In genomic region chr1:227318003-227318851, GRCh38 we compare ENCODE assay signal across 1 cellular context.
A peak's percentile ranks its signal among the peaks of the same experiment; 100 is the strongest.
TF ChIP-seq lines count a peak whose summit lies in the region.

CDC42BPA (minus strand) TSS chr1:227318492; CDS start chr1:227317182, 1,310 bp downstream.

TF ChIP-seq in K562, 482 proteins besides CTCF, POLR2A, EP300 and RAD21 (continued from another document and continues in another):
- TF ChIP-seq ZNF592 (IDR thresholded peaks at IDR 0.05) = peak; percentile 2; the same call in 1 of the 2 replicates
- TF ChIP-seq KDM5B (IDR thresholded peaks at IDR 0.05; ENCODE audit: insufficient replicate concordance, low read depth, low read length) = peak; percentile 58
- TF ChIP-seq PHB (CRISPR knock-in tag; IDR thresholded peaks at IDR 0.05) = no peak
- no peak for TF ChIP-seq SP2 (IDR thresholded peaks at IDR 0.05; ENCODE audit: extremely low read depth, low read depth, low read length, poor library complexity, severe bottlenecking)
- TF ChIP-seq NFIC (IDR thresholded peaks at IDR 0.05) = peak; percentile 5; the same call in 1 of the 2 replicates
- TF ChIP-seq ZNF324 (CRISPR knock-in tag; IDR thresholded peaks at IDR 0.05) = no peak
- TF ChIP-seq PML (IDR thresholded peaks at IDR 0.05; ENCODE audit: low read length) = peak; percentile 46; the same call in 1 of the 2 replicates
- no peak for TF ChIP-seq RREB1 (CRISPR knock-in tag; IDR thresholded peaks at IDR 0.05)
- TF ChIP-seq ZNF175 (CRISPR knock-in tag; IDR thresholded peaks at IDR 0.05; ENCODE audit: low read depth) = peak; percentile 30; the same call in 1 of the 2 replicates
- no peak for TF ChIP-seq HDAC6 (IDR thresholded peaks at IDR 0.05; ENCODE audit: low read depth, low read length)
- TF ChIP-seq MECOM (CRISPR knock-in tag; IDR thresholded peaks at IDR 0.05) = no peak
- no peak for TF ChIP-seq ZNF311 (CRISPR knock-in tag; IDR thresholded peaks at IDR 0.05)
- TF ChIP-seq MEF2A (IDR thresholded peaks at IDR 0.05; ENCODE audit: control insufficient read depth, low read depth, low read length) = 0 out of 2 replicates have a peak, but pooled peaks have one; percentile 2
- TF ChIP-seq KDM4B (IDR thresholded peaks at IDR 0.05; ENCODE audit: borderline replicate concordance in 2 of 2, low read depth in 1 of 2) = peak in 1 of 2 experiments; percentile 82; a peak in 2 of 4 replicates
- no peak for TF ChIP-seq BCL6 (CRISPR knock-in tag; IDR thresholded peaks at IDR 0.05)
- no peak for TF ChIP-seq IRF1 (CRISPR knock-in tag; IDR thresholded peaks at IDR 0.05; ENCODE audit: borderline replicate concordance)
- peak; percentile 12; the same call in 1 of the 2 replicates for TF ChIP-seq HEY1 (CRISPR knock-in tag; IDR thresholded peaks at IDR 0.05; ENCODE audit: borderline replicate concordance)
- TF ChIP-seq ELF4 (CRISPR knock-in tag; IDR thresholded peaks at IDR 0.05) = peak; percentile 71
- no peak for TF ChIP-seq NR2F6 (CRISPR knock-in tag; IDR thresholded peaks at IDR 0.05)
- no peak for TF ChIP-seq MGA (IDR thresholded peaks at IDR 0.05)
- no peak for TF ChIP-seq SRSF7 (optimal IDR thresholded peaks at IDR 0.05; ENCODE audit: low read depth, low read length)
- no peak for TF ChIP-seq ELK3 (CRISPR knock-in tag; IDR thresholded peaks at IDR 0.05)
- no peak for TF ChIP-seq POLR3G (IDR thresholded peaks at IDR 0.05; ENCODE audit: extremely low read depth, insufficient read length, insufficient replicate concordance)
- TF ChIP-seq ATF6 (CRISPR knock-in tag; IDR thresholded peaks at IDR 0.05) = no peak; the same call in 1 of the 2 replicates
- no peak for TF ChIP-seq NR1H2 (CRISPR knock-in tag; IDR thresholded peaks at IDR 0.05)
- TF ChIP-seq HDAC1 (IDR thresholded peaks at IDR 0.05) = peak in 1 of 2 experiments; percentile 45; a peak in 1 of 4 replicates
